In genomic region chr6:118735320-118735719, GRCh38 we compare ENCODE assay signal across 12 cellular contexts.
DNase-seq lines count a peak whose midpoint lies in the region; ATAC-seq, FAIRE-seq and TF ChIP-seq lines count a peak whose summit lies in the region.
"Had no signal": no experiment of that assay in that cellular context is flagged by ENCODE, and none has a peak within 500 bp of the region (broad histone marks: within the 10 kb centered on the region; RNA-seq: fewer than 3 reads in every experiment).

No MANE protein-coding gene starts in this region.

- H3K4me3 Mint-ChIP-seq in nephron progenitor cell = no peak overlapping the region

- CTCF ChIA-PET in GM10248 (lab: Yijun Ruan, JAX) = interaction anchor here (2.1 kb wide), 1 partner anchor 170 kb away, joined by 7 read pairs; no protein-coding TSS in a partner anchor

- POLR2A ChIA-PET in GM10248 (lab: Yijun Ruan, JAX) = no interaction called here

- no peak for FAIRE-seq in urothelium cell line (lab: Jason Lieb, UNC)
- FAIRE-seq: islet of Langerhans, RCC 7860 had no signal

- H3K27ac Mint-ChIP-seq in nephron progenitor cell = no peak overlapping the region

- TF ChIP-seq CTCF in GM10248 (IDR thresholded peaks at IDR 0.05; ENCODE audit: control extremely low read depth, extremely low read depth, low read depth, missing control alignments) (peak; percentile 58), nephron progenitor cell (IDR thresholded peaks at IDR 0.05) (peak; percentile 19)

- no peaks in the 10 kb centered on the region for H3K4me1 Mint-ChIP-seq in nephron progenitor cell

- H3K9me3 Mint-ChIP-seq in nephron progenitor cell = no peaks in the 10 kb centered on the region
- H3K9me3 Mint-ChIP-seq: activated naive CD4-positive, alpha-beta T cell treated with anti-CD3 and anti-CD28 coated beads, Interleukin-2, amount 50 U/mL, for 24 hours had no signal

- no peak for ATAC-seq in HG03139 (IDR thresholded peaks at IDR 0.05; ENCODE audit: unreplicated experiment)

- H3K36me3 Mint-ChIP-seq in nephron progenitor cell (ENCODE audit: low read depth) = no peaks in the 10 kb centered on the region
- H3K36me3 Mint-ChIP-seq: activated naive CD4-positive, alpha-beta T cell treated with anti-CD3 and anti-CD28 coated beads, Interleukin-2, amount 50 U/mL, for 24 hours had no signal

- peaks cover 3% of the 10 kb centered on the region for H3K27me3 Mint-ChIP-seq in nephron progenitor cell (ENCODE audit: low read depth, poor library complexity)
- H3K27me3 Mint-ChIP-seq: activated naive CD4-positive, alpha-beta T cell treated with anti-CD3 and anti-CD28 coated beads, Interleukin-2, amount 50 U/mL, for 24 hours had no signal

- DNase-seq in GM10248 (ENCODE audit: extremely low spot score) (peak; percentile 49), LHCN-M2 (ENCODE audit: low read depth) (peak; percentile 36), dermis microvascular lymphatic vessel endothelial cell (ENCODE audit: low read depth in 2 of 2) (peak; percentile 28 to 48), nephron progenitor cell (peak; percentile 10), NCI-H510A (lab: John Stamatoyannopoulos, UW) (no peak), urothelium cell line (ENCODE audit: low spot score) (no peak), SIG-M5 treated with dmso at 0.1 percent for 504 hours (lab: John Stamatoyannopoulos, UW; ENCODE audit: unreplicated experiment) (no peak)
- DNase-seq: stimulated activated CD4-positive, alpha-beta T cell treated with anti-CD3 and anti-CD28 coated beads, Interleukin-1b, Interleukin-23, amount 100 ng/mL, for 48 hours had no signal

Comparison
In these comparisons a context has a peak if more than half of its experiments do, and no peak if none do; other contexts are left out.
1. DNase-seq: peak in GM10248 (single experiment), LHCN-M2 (single experiment), dermis microvascular lymphatic vessel endothelial cell (2 of 2) and nephron progenitor cell (single experiment); none in NCI-H510A (single experiment), urothelium cell line (single experiment) and SIG-M5 treated with dmso at 0.1 percent for 504 hours (single experiment).